Comparison of ENCODE assay signal across 8 cellular contexts in the genomic region with DNA sequence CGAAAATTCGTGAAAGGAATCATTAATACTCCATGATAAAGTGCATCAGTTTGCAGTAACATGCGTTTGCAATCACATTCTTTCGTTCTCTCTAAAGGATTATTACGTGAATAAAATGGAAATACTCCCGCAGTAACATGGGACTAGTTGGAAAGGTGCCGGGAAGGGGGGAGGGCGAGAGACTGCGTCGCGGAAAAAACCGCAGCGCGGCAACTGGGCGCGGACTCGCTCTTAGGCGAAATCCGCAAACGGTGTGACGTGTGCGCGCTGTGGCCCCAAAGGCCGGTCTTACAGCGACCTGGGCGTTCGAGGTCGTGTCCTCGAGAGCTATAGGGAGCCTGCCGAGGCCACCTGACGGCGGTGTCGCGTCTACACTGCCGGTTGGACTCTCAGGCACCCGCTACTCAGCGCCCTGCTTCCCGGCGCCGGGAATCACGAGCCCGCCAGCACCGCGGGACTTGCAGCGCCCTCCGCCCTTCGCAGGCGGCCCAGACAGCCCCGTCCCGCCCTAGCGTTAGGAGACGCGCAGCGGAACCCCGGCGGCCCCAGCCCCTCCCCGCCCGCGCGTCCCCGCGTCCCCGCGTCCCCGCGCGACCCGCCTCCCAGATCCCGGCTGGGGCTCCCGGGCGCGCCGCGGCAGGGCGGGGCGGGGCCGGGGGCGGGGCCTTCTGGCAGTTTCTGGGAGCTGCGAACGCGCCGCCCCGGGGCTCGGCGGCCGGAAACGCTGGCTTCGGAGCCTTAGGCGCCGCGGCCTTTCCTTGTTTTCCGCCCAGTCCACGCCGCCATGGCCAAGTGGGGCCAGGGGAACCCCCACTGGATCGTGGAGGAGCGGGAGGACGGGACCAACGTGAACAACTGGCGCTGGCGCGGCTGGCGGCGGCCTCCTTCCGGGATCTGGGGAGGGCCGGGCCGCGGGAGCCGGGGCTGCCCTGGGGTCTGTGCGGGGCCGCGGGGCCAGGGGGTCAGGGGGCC. TPM values are rescaled to one million over a fixed set of nuclear protein-coding genes. Genes with fewer than 3 reads are reported as not detected.
DNase-seq lines count a peak whose midpoint lies in the region; ATAC-seq and TF ChIP-seq lines count a peak whose summit lies in the region.

No MANE protein-coding gene starts in this region.

- peaks cover 18 to 32% of the 10 kb centered on the region in 2 donors for H3K4me1 ChIP-seq in mucosa of rectum (ENCODE audit: control insufficient read depth in 2 of 2, insufficient read depth in 2 of 2, low read length in 2 of 2)

- no peaks in the 10 kb centered on the region for H3K27me3 ChIP-seq in mucosa of rectum (ENCODE audit: control insufficient read depth in 2 of 2, insufficient read depth in 2 of 2, low read length in 2 of 2)

- peak; percentile 75 for ATAC-seq in GM21619 (IDR thresholded peaks at IDR 0.05; ENCODE audit: unreplicated experiment)

- TF ChIP-seq EP300 in Ishikawa (IDR thresholded peaks at IDR 0.05; ENCODE audit: borderline replicate concordance) = peak; percentile 20; the same call in 1 of the 2 replicates

- TF ChIP-seq CTCF in epithelial cell of proximal tubule (conservative IDR thresholded peaks at IDR 0.05; ENCODE audit: low read depth, low read length) = no peak

- peak; percentile 90 for DNase-seq in DMS53 treated with DMSO at 0.1 percent for 48 hours (lab: John Stamatoyannopoulos, UW; ENCODE audit: unreplicated experiment)
- DNase-seq in OCI-M1 (lab: John Stamatoyannopoulos, UW) = peak; percentile 96
- peak; percentile 97 for DNase-seq in activated T-cell treated with anti-CD3 and anti-CD28 coated beads for 48 hours (ENCODE audit: low read depth)
- peak; percentile 33 for DNase-seq in epithelial cell of proximal tubule (ENCODE audit: low read depth)
- peak; percentile 79 to 87 for DNase-seq in stimulated activated CD8-positive, alpha-beta memory T cell treated with anti-CD3 and anti-CD28 coated beads, Interleukin-4, amount 100 ng/mL, for 4 hours (ENCODE audit: low read depth in 2 of 2, low spot score in 1 of 2)

- no peak for TF ChIP-seq RAD21 in Ishikawa (IDR thresholded peaks at IDR 0.05; ENCODE audit: low read depth)

- peak overlapping the region; percentile 96 to 97 for H3K27ac ChIP-seq in mucosa of rectum (ENCODE audit: low read depth in 2 of 2, low read length in 2 of 2)

- H3K9ac ChIP-seq in mucosa of rectum (ENCODE audit: low read depth in 1 of 2, low read length in 2 of 2) = peak overlapping the region; percentile 91 to 93

- peaks cover 16 to 17% of the 10 kb centered on the region in 2 donors for H3K36me3 ChIP-seq in mucosa of rectum (ENCODE audit: control insufficient read depth in 2 of 2, insufficient read depth in 2 of 2, low read length in 2 of 2)

- H3K9me3 ChIP-seq in mucosa of rectum (ENCODE audit: control insufficient read depth in 2 of 2, low read length in 2 of 2) = no peaks in the 10 kb centered on the region

- peak overlapping the region; percentile 77 for H3K4me3 ChIP-seq in epithelial cell of proximal tubule (ENCODE audit: low read depth, low read length)
- peak overlapping the region; percentile 74 to 92 for H3K4me3 ChIP-seq in mucosa of rectum (ENCODE audit: low read length in 2 of 2)

TF ChIP-seq in Ishikawa, 13 proteins besides CTCF, POLR2A, EP300 and RAD21:
- TF ChIP-seq EGR1 (IDR thresholded peaks at IDR 0.05) (no peak), YY1 (IDR thresholded peaks at IDR 0.05; ENCODE audit: low read depth) (peak; percentile 64), MAX (IDR thresholded peaks at IDR 0.05) (peak; percentile 83), CREB1 (IDR thresholded peaks at IDR 0.05; ENCODE audit: low read depth) (peak; percentile 28; the same call in 1 of the 2 replicates), TAF1 (IDR thresholded peaks at IDR 0.05; ENCODE audit: low read depth) (peak; percentile 62; the same call in 1 of the 2 replicates), TEAD4 (IDR thresholded peaks at IDR 0.05) (no peak; the same call in 1 of the 2 replicates), TCF12 (IDR thresholded peaks at IDR 0.05; ENCODE audit: low read depth) (peak; percentile 57), ZBTB7A (IDR thresholded peaks at IDR 0.05; ENCODE audit: low read depth) (peak; percentile 51), FOXM1 (IDR thresholded peaks at IDR 0.05; ENCODE audit: borderline replicate concordance, low read depth) (no peak), USF1 (IDR thresholded peaks at IDR 0.05) (no peak), REST (IDR thresholded peaks at IDR 0.05; ENCODE audit: low read depth) (no peak), CEBPB (IDR thresholded peaks at IDR 0.05) (peak; percentile 2; the same call in 1 of the 2 replicates), NFIC (IDR thresholded peaks at IDR 0.05) (peak; percentile 74)

RNA-seq across cellular contexts. Expression of gene C2orf74, which starts 15.1 kb away (rescaled TPM):
- total RNA-seq in epithelial cell of proximal tubule = 4.4 and 9.1 TPM in 2 replicates

Comparison
In these comparisons a context has a peak if more than half of its experiments do, and no peak if none do; other contexts are left out.
1. Peak in every context shown above with its lines: DNase-seq, ATAC-seq, H3K4me3 ChIP-seq and H3K27ac ChIP-seq.
2. DNase-seq: peak in every context shown above with its lines; median percentile 97 in activated T-cell treated with anti-CD3 and anti-CD28 coated beads for 48 hours; 96 in OCI-M1; 90 in DMS53 treated with DMSO at 0.1 percent for 48 hours; 83 in stimulated activated CD8-positive, alpha-beta memory T cell treated with anti-CD3 and anti-CD28 coated beads, Interleukin-4, amount 100 ng/mL, for 4 hours; 33 in epithelial cell of proximal tubule.